ENCODE assay signal across 8 cellular contexts in genomic region chr6:30327232-30327746, GRCh38. TPM values are rescaled to one million over a fixed set of nuclear protein-coding genes. Genes with fewer than 3 reads are reported as not detected.
DNase-seq lines count a peak whose midpoint lies in the region; ATAC-seq, FAIRE-seq and TF ChIP-seq lines count a peak whose summit lies in the region.

No MANE protein-coding gene starts in this region.

- H3K27ac ChIP-seq in 22Rv1 (peak overlapping the region; percentile 89), K562 (ENCODE audit: extremely low read depth, low read depth, low read length) (peak overlapping the region; percentile 92), lung (ENCODE audit: low read depth in 1 of 2, low read length in 1 of 2) (peak overlapping the region; percentile 97 to 99), urinary bladder (ENCODE audit: low read depth) (peak overlapping the region; percentile 97)

- H3K27me3 ChIP-seq in K562 (ENCODE audit: control insufficient read depth in 2 of 2, insufficient read depth in 2 of 2, low read length in 2 of 2) (no peaks in the 10 kb centered on the region), lung (ENCODE audit: control insufficient read depth, insufficient read depth) (no peaks in the 10 kb centered on the region)

- H3K4me3 ChIP-seq in HFF-Myc (replicated peaks; ENCODE audit: low read depth, low read length) (peak overlapping the region; percentile 82), K562 (peak overlapping the region; percentile 84), lung (peak overlapping the region; percentile 73), urinary bladder (ENCODE audit: low read depth, low read length) (peak overlapping the region; percentile 74)

- in situ Hi-C loops in K562 (cut with MboI) = no loop called here

- ATAC-seq in K562 (no peak), lung (ENCODE audit: insufficient read depth, low FRiP score) (no peak), GM21390 (IDR thresholded peaks at IDR 0.05; ENCODE audit: unreplicated experiment) (no peak)

- H3K36me3 ChIP-seq in K562 (ENCODE audit: control insufficient read depth, insufficient read depth, low read length) = peaks cover 45% of the 10 kb centered on the region
- peaks cover 8 to 12% of the 10 kb centered on the region in 2 donors for H3K36me3 ChIP-seq in lung (ENCODE audit: control insufficient read depth in 2 of 2, insufficient read depth in 2 of 2, low read length in 2 of 2)
- no peaks in the 10 kb centered on the region for H3K36me3 ChIP-seq in urinary bladder (ENCODE audit: insufficient read depth)

- intact Hi-C loops in K562 (cut with micrococcal nuclease) = no loop called here

- peak overlapping the region; percentile 97 for H2AFZ ChIP-seq in K562 (ENCODE audit: low read depth, low read length)

- FAIRE-seq in K562 (lab: Jason Lieb, UNC) = no peak

- no peaks in the 10 kb centered on the region for H3K9me1 ChIP-seq in K562 (ENCODE audit: control insufficient read depth, insufficient read depth, low read length)

- no peak for TF ChIP-seq RAD21 in K562 (CRISPR knock-in tag; conservative IDR thresholded peaks at IDR 0.05 in 1 of 2, IDR thresholded peaks at IDR 0.05 in 1 of 2)

- TF ChIP-seq POLR2A in K562 (conservative IDR thresholded peaks at IDR 0.05) = no peak

- H3K4me2 ChIP-seq in K562 (ENCODE audit: insufficient read depth, low read length) = peak overlapping the region; percentile 95

- peaks cover 57% of the 10 kb centered on the region for H3K79me2 ChIP-seq in K562 (ENCODE audit: control insufficient read depth, insufficient read depth, low read length)

- TF ChIP-seq CTCF in 22Rv1 (IDR thresholded peaks at IDR 0.05) (no peak), HFF-Myc (IDR thresholded peaks at IDR 0.05; ENCODE audit: low read depth, low read length, missing control alignments) (no peak), K562 (IDR thresholded peaks at IDR 0.05 in 2 of 3, conservative IDR thresholded peaks at IDR 0.05 in 1 of 3; ENCODE audit: insufficient read depth in 2 of 3, low read depth in 1 of 3, low read length in 3 of 3) (no peak), lung (IDR thresholded peaks at IDR 0.05; ENCODE audit: control extremely low read depth, extremely low read depth) (no peak)

- peaks cover 9% of the 10 kb centered on the region for H4K20me1 ChIP-seq in K562 (replicated peaks; ENCODE audit: control insufficient read depth, insufficient read depth, low read length)

- CTCF ChIA-PET in K562 (lab: Yijun Ruan, JAX; ENCODE audit: low intra/inter-chr PET ratio) = no interaction called here

- peak; percentile 29 for DNase-seq in HFF-Myc (ENCODE audit: extremely low read depth, low read depth)
- no peak for DNase-seq in K562 (ENCODE audit: extremely low read depth in 1 of 4, low spot score in 3 of 4)
- DNase-seq in lung (ENCODE audit: low spot score) = no peak
- DNase-seq in NCI-H2171 treated with DMSO at 0.1 percent for 48 hours (lab: John Stamatoyannopoulos, UW) = no peak
- DNase-seq in GM19240 (ENCODE audit: insufficient read length, low spot score) = no peak

- peaks cover 21 to 33% of the 10 kb centered on the region in 2 experiments for H3K4me1 ChIP-seq in K562 (replicated peaks in 1 of 2; ENCODE audit: control insufficient read depth in 2 of 2, insufficient read depth in 2 of 2, low read length in 2 of 2)
- peaks cover 2 to 14% of the 10 kb centered on the region in 2 donors for H3K4me1 ChIP-seq in lung (ENCODE audit: control insufficient read depth in 2 of 2, insufficient read depth in 2 of 2, low read length in 2 of 2)
- no peaks in the 10 kb centered on the region for H3K4me1 ChIP-seq in urinary bladder (ENCODE audit: insufficient read depth)

- 2% methylated on average over 17 of the region's 17 CpGs for WGBS in K562 (ENCODE audit: insufficient coverage, low coverage, missing lambda C conversion rate)
- 3 to 4% methylated on average over 16 to 17 of the region's 17 CpGs for WGBS in lung, 2 donors
- 4% methylated on average over 17 of the region's 17 CpGs for WGBS in urinary bladder

- no peak for TF ChIP-seq EP300 in K562 (IDR thresholded peaks at IDR 0.05; ENCODE audit: low read length)

- BruUV-seq in K562 (replicated peaks; lab: Mats Ljungman, UMichigan) = no TSS peak

- peak overlapping the region; percentile 90 to 94 for H3K9ac ChIP-seq in K562 (ENCODE audit: insufficient read depth in 1 of 2, low read depth in 2 of 2, low read length in 2 of 2)

- H3K9me3 ChIP-seq in K562 (replicated peaks; ENCODE audit: control insufficient read depth, insufficient read depth, low read depth, low read length) (no peaks in the 10 kb centered on the region), lung (ENCODE audit: control insufficient read depth in 2 of 2, insufficient read depth in 1 of 2, low read length in 1 of 2) (no peaks in the 10 kb centered on the region)

- POLR2A ChIA-PET in K562 (lab: Yijun Ruan, JAX) = interaction anchor here (0.7 to 2.7 kb wide), 12 partner anchors 10 to 97 kb away, joined by 3 to 18 read pairs (median 8); partner anchors contain the start of gene RPP21

TF ChIP-seq in K562, 482 proteins besides CTCF, POLR2A, EP300 and RAD21 (continues in another document):
- TF ChIP-seq TEAD4 (IDR thresholded peaks at IDR 0.05; ENCODE audit: low read length) = no peak
- no peak for TF ChIP-seq TEAD4 (CRISPR knock-in tag; IDR thresholded peaks at IDR 0.05; ENCODE audit: borderline replicate concordance)
- TF ChIP-seq GTF3C2 (IDR thresholded peaks at IDR 0.05; ENCODE audit: borderline replicate concordance, extremely low read depth, insufficient read length) = no peak
- TF ChIP-seq HNRNPLL (IDR thresholded peaks at IDR 0.05; ENCODE audit: low read depth, low read length, poor library complexity, severe bottlenecking) = peak; percentile 0

RNA-seq across cellular contexts. Expression of gene TRIM39, which starts 0.6 kb away (rescaled TPM):
- total RNA-seq in K562 (2011; cell fraction: chromatin; rRNA removed; ENCODE audit: low replicate concordance) = 32.1 and 33.3 TPM in 2 replicates
- total RNA-seq in K562 (2011; cell fraction: nucleolus; rRNA removed) = 19.3 and 21.2 TPM in 2 replicates
- total RNA-seq in K562 (2011; cell fraction: nucleoplasm; rRNA removed) = 21.7 and 22.1 TPM in 2 replicates
- total RNA-seq in K562 (2014; rRNA removed) (12.5 and 14.8 TPM in 2 replicates), K562 (2014; rRNA removed; fragmentation: Illumina TruSeq; extraction: Trizol) (12.8 and 13.7 TPM in 2 replicates), K562 (2015; rRNA removed; fragmentation: Illumina TruSeq; extraction: Trizol) (10.2 TPM in 2 replicates), K562 (2021) (15.3 and 17.4 TPM in 2 replicates), lung (10 to 100 TPM; 11.7 to 14.2 TPM), urinary bladder (5.8 TPM)
- polyA plus RNA-seq in K562 (2011; rRNA removed) (11.6 and 17.1 TPM in 2 replicates), K562 (2014; fragmentation: Illumina TruSeq; extraction: Trizol) (17.6 and 17.7 TPM in 2 replicates), K562 (2014; fragmentation: Nextera tagmentation; extraction: Ambion mirVana) (1 to 10 TPM; 5.6 to 5.8 TPM), K562 (2014; rRNA removed) (17.2 and 18.4 TPM in 2 replicates), lung (10 to 100 TPM in 1 of 2 donors, 1 to 10 TPM in 1; 9.4 to 10.9 TPM), urinary bladder (16.6 TPM)
- 9.0 and 10.0 TPM in 2 replicates for polyA plus RNA-seq in K562 (2011; cell fraction: cytosol; rRNA removed)
- 35.2 and 49.0 TPM in 2 replicates for polyA plus RNA-seq in K562 (2011; cell fraction: nucleus; rRNA removed)
- polyA plus RNA-seq in K562 (2012) = 10.5 and 11.9 TPM in 2 replicates
- 9.4 and 12.4 TPM in 2 replicates for polyA minus RNA-seq in K562 (2011; rRNA and poly(A)+ RNA removed)
- polyA minus RNA-seq in K562 (2011; cell fraction: cytosol; rRNA and poly(A)+ RNA removed) = 7.5 and 12.2 TPM in 2 replicates
- 16.7 and 20.2 TPM in 2 replicates for polyA minus RNA-seq in K562 (2011; cell fraction: nucleus; rRNA and poly(A)+ RNA removed)

RNA-seq across cellular contexts. Expression of gene RPP21, which starts 17.7 kb away (rescaled TPM):
- 22.4 and 33.0 TPM in 2 replicates for total RNA-seq in K562 (2011; cell fraction: chromatin; rRNA removed; ENCODE audit: low replicate concordance)
- total RNA-seq in K562 (2011; cell fraction: nucleolus; rRNA removed) = 49.1 and 56.7 TPM in 2 replicates
- total RNA-seq in K562 (2011; cell fraction: nucleoplasm; rRNA removed) = 33.2 and 46.3 TPM in 2 replicates
- total RNA-seq in K562 (2014; rRNA removed) (231 and 363 TPM in 2 replicates), K562 (2014; rRNA removed; fragmentation: Illumina TruSeq; extraction: Trizol) (50.5 and 62.1 TPM in 2 replicates), K562 (2015; rRNA removed; fragmentation: Illumina TruSeq; extraction: Trizol) (164 and 166 TPM in 2 replicates), K562 (2021) (159 and 178 TPM in 2 replicates), lung (10 to 100 TPM; 13.3 to 37.6 TPM), urinary bladder (15.0 TPM)
- polyA plus RNA-seq in K562 (2011; rRNA removed) (88.9 and 90.3 TPM in 2 replicates), K562 (2014; fragmentation: Illumina TruSeq; extraction: Trizol) (83.9 and 235 TPM in 2 replicates), K562 (2014; fragmentation: Nextera tagmentation; extraction: Ambion mirVana) (100 to 1,000 TPM; 201 to 246 TPM), K562 (2014; rRNA removed) (362 and 376 TPM in 2 replicates), lung (100 to 1,000 TPM in 1 of 2 donors, 10 to 100 TPM in 1; 60.1 to 141 TPM), urinary bladder (147 TPM)
- polyA plus RNA-seq in K562 (2011; cell fraction: cytosol; rRNA removed) = 198 and 661 TPM in 2 replicates
- polyA plus RNA-seq in K562 (2011; cell fraction: nucleus; rRNA removed) = 152 and 277 TPM in 2 replicates
- 234 and 238 TPM in 2 replicates for polyA plus RNA-seq in K562 (2012)
- polyA minus RNA-seq in K562 (2011; rRNA and poly(A)+ RNA removed) = 9.7 and 16.9 TPM in 2 replicates
- polyA minus RNA-seq in K562 (2011; cell fraction: cytosol; rRNA and poly(A)+ RNA removed) = 29.1 and 38.4 TPM in 2 replicates
- polyA minus RNA-seq in K562 (2011; cell fraction: nucleus; rRNA and poly(A)+ RNA removed) = 24.5 and 25.5 TPM in 2 replicates
